Comparison of ENCODE assay signal across 1 cellular context in genomic region chr14:64541971-64542838, GRCh38.
TF ChIP-seq lines count a peak whose summit lies in the region.

No MANE protein-coding gene starts in this region.

TF ChIP-seq in GM12878, 131 proteins besides CTCF, POLR2A, EP300 and RAD21:
- TF ChIP-seq PML (IDR thresholded peaks at IDR 0.05; ENCODE audit: low read length) (no peak), MYC (IDR thresholded peaks at IDR 0.05; ENCODE audit: insufficient read depth, insufficient read length, insufficient replicate concordance, low read length, severe bottlenecking) (no peak), KAT2A (conservative IDR thresholded peaks at IDR 0.05; ENCODE audit: control insufficient read depth, low read depth, low read length) (no peak), ZNF384 (IDR thresholded peaks at IDR 0.05; ENCODE audit: borderline replicate concordance, low read depth, low read length) (no peak), IRF5 (IDR thresholded peaks at IDR 0.05; ENCODE audit: borderline replicate concordance) (no peak), ZSCAN29 (IDR thresholded peaks at IDR 0.05) (no peak), BCL3 (IDR thresholded peaks at IDR 0.05; ENCODE audit: borderline replicate concordance, insufficient read depth, low read depth, low read length, poor library complexity, severe bottlenecking) (no peak), TAF1 (IDR thresholded peaks at IDR 0.05; ENCODE audit: borderline replicate concordance, low read depth, low read length) (no peak), HDAC2 (IDR thresholded peaks at IDR 0.05) (no peak), BRCA1 (IDR thresholded peaks at IDR 0.05; ENCODE audit: low read depth, low read length) (no peak), STAT1 (conservative IDR thresholded peaks at IDR 0.05) (no peak), ZBTB4 (CRISPR knock-in tag; IDR thresholded peaks at IDR 0.05) (no peak), NKRF (conservative IDR thresholded peaks at IDR 0.05) (no peak), NBN (IDR thresholded peaks at IDR 0.05) (no peak), SP1 (IDR thresholded peaks at IDR 0.05; ENCODE audit: low read depth, low read length) (no peak), MTA2 (IDR thresholded peaks at IDR 0.05; ENCODE audit: low read depth) (no peak)
